ENCODE assay signal across 15 cellular contexts in genomic region chr10:26805567-26806245, GRCh38. TPM values are rescaled to one million over a fixed set of nuclear protein-coding genes. Genes with fewer than 3 reads are reported as not detected.
DNase-seq lines count a peak whose midpoint lies in the region; ATAC-seq and TF ChIP-seq lines count a peak whose summit lies in the region.
"Had no signal": no experiment of that assay in that cellular context is flagged by ENCODE, and none has a peak within 500 bp of the region (broad histone marks: within the 10 kb centered on the region; RNA-seq: fewer than 3 reads in every experiment).

No MANE protein-coding gene starts in this region.

- H3K4me3 ChIP-seq in AG04450 (ENCODE audit: low read depth, low read length) = no peak overlapping the region
- H3K4me3 ChIP-seq: tibial artery had no signal

- H3K4me1 Mint-ChIP-seq in activated T-helper 1 cell treated with anti-CD3 and anti-CD28 coated beads, Interleukin-12 subunit alpha, Interleukin-12 subunit beta, Interleukin-2, Interleukin-4 antibody, amounts not matched to agents 30 ng/mL and 10 ng/mL and 1 ng/mL, durations not matched to agents 14 hours and 24 hours and 36 hours (ENCODE audit: low read depth) = peaks cover 65% of the 10 kb centered on the region

- CTCF ChIA-PET in AG04450 (lab: Charles Lee) = interaction anchor here (0.8 to 2.4 kb wide), 3 partner anchors 28 to 80 kb away, joined by 3 to 7 read pairs (median 5); partner anchors contain the start of gene ABI1

- intact Hi-C loops in activated T-helper 1 cell treated with anti-CD3 and anti-CD28 coated beads, Interleukin-12 subunit alpha, Interleukin-12 subunit beta, Interleukin-2, Interleukin-4 antibody, amounts not matched to agents 30 ng/mL and 10 ng/mL and 1 ng/mL, durations not matched to agents 14 hours and 24 hours and 36 hours (cut with micrococcal nuclease) = loop anchor here (2.0 to 10.0 kb wide), 2 partner anchors 17 to 49 kb away; no protein-coding TSS in a partner anchor

- ATAC-seq in HG03342 (IDR thresholded peaks at IDR 0.05; ENCODE audit: unreplicated experiment) (no peak), HG02759 (IDR thresholded peaks at IDR 0.05; ENCODE audit: unreplicated experiment) (no peak)

- H3K9me3 ChIP-seq in AG04450 (ENCODE audit: control insufficient read depth, insufficient read depth, low read length) = no peaks in the 10 kb centered on the region
- H3K9me3 ChIP-seq: tibial artery had no signal

- peak overlapping the region; percentile 58 for H3K27ac Mint-ChIP-seq in activated T-helper 1 cell treated with anti-CD3 and anti-CD28 coated beads, Interleukin-12 subunit alpha, Interleukin-12 subunit beta, Interleukin-2, Interleukin-4 antibody, amounts not matched to agents 30 ng/mL and 10 ng/mL and 1 ng/mL, durations not matched to agents 14 hours and 24 hours and 36 hours
- H3K27ac Mint-ChIP-seq: activated CD4-positive, alpha-beta memory T cell treated with anti-CD3 and anti-CD28 coated beads, Interleukin-2, amount 10 ng/mL, durations not matched to agents 7 days and 5 days had no signal

- H3K27me3 ChIP-seq in AG04450 (ENCODE audit: control insufficient read depth, insufficient read depth, low read length) = no peaks in the 10 kb centered on the region
- H3K27me3 ChIP-seq: tibial artery had no signal

- DNase-seq in AG04450 (ENCODE audit: low read depth, low spot score) (peak; percentile 13), ELR (ENCODE audit: low read depth) (peak; percentile 49), inferior parietal cortex (ENCODE audit: extremely low spot score) (peak; percentile 56), NCI-H748 treated with DMSO at 0.1 percent for 48 hours (lab: John Stamatoyannopoulos, UW) (no peak), NCI-H510A (lab: John Stamatoyannopoulos, UW) (no peak)
- no peak for DNase-seq in activated T-helper 1 cell treated with anti-CD3 and anti-CD28 coated beads, Interleukin-12 subunit alpha, Interleukin-12 subunit beta, Interleukin-2, Interleukin-4 antibody, amounts not matched to agents 30 ng/mL and 10 ng/mL and 1 ng/mL, durations not matched to agents 14 hours and 24 hours and 36 hours (ENCODE audit: low spot score)
- DNase-seq: activated CD4-positive, alpha-beta memory T cell treated with anti-CD3 and anti-CD28 coated beads, Interleukin-2, amount 10 ng/mL, durations not matched to agents 7 days and 5 days; cerebellar nuclear complex; NCI-H1105 treated with DMSO at 0.1 percent for 48 hours; SHP77; stimulated activated CD4-positive, alpha-beta T cell treated with anti-CD3 and anti-CD28 coated beads, Interleukin-2, amount 100 ng/mL, for 24 hours; tibial artery had no signal

- POLR2A ChIA-PET in AG04450 (lab: Yijun Ruan, JAX) = no interaction called here

- H3K36me3 Mint-ChIP-seq in activated T-helper 1 cell treated with anti-CD3 and anti-CD28 coated beads, Interleukin-12 subunit alpha, Interleukin-12 subunit beta, Interleukin-2, Interleukin-4 antibody, amounts not matched to agents 30 ng/mL and 10 ng/mL and 1 ng/mL, durations not matched to agents 14 hours and 24 hours and 36 hours (ENCODE audit: low read depth) = peaks cover 18% of the 10 kb centered on the region

- no peak for TF ChIP-seq CTCF in AG04450 (IDR thresholded peaks at IDR 0.05; ENCODE audit: low read depth, low read length)

- no peak overlapping the region for H3K27ac ChIP-seq in AG04450 (ENCODE audit: low read depth, low read length)
- H3K27ac ChIP-seq: tibial artery had no signal

- H3K27me3 Mint-ChIP-seq in activated T-helper 1 cell treated with anti-CD3 and anti-CD28 coated beads, Interleukin-12 subunit alpha, Interleukin-12 subunit beta, Interleukin-2, Interleukin-4 antibody, amounts not matched to agents 30 ng/mL and 10 ng/mL and 1 ng/mL, durations not matched to agents 14 hours and 24 hours and 36 hours (ENCODE audit: insufficient read depth) = no peaks in the 10 kb centered on the region
- H3K27me3 Mint-ChIP-seq: activated CD4-positive, alpha-beta memory T cell treated with anti-CD3 and anti-CD28 coated beads, Interleukin-2, amount 10 ng/mL, durations not matched to agents 7 days and 5 days had no signal

- H3K4me3 Mint-ChIP-seq in activated T-helper 1 cell treated with anti-CD3 and anti-CD28 coated beads, Interleukin-12 subunit alpha, Interleukin-12 subunit beta, Interleukin-2, Interleukin-4 antibody, amounts not matched to agents 30 ng/mL and 10 ng/mL and 1 ng/mL, durations not matched to agents 14 hours and 24 hours and 36 hours = no peak overlapping the region
- H3K4me3 Mint-ChIP-seq: activated CD4-positive, alpha-beta memory T cell treated with anti-CD3 and anti-CD28 coated beads, Interleukin-2, amount 10 ng/mL, durations not matched to agents 7 days and 5 days; neural crest cell had no signal

- H3K9me3 Mint-ChIP-seq in activated T-helper 1 cell treated with anti-CD3 and anti-CD28 coated beads, Interleukin-12 subunit alpha, Interleukin-12 subunit beta, Interleukin-2, Interleukin-4 antibody, amounts not matched to agents 30 ng/mL and 10 ng/mL and 1 ng/mL, durations not matched to agents 14 hours and 24 hours and 36 hours = no peaks in the 10 kb centered on the region
- H3K9me3 Mint-ChIP-seq: neural crest cell had no signal

RNA-seq across cellular contexts. Expression of gene ABI1, which starts 55.1 kb away (rescaled TPM):
- 51.1 and 64.2 TPM in 2 replicates for polyA plus RNA-seq in AG04450 (2011; rRNA removed)
- polyA minus RNA-seq in AG04450 (2011; rRNA and poly(A)+ RNA removed) = 33.5 and 41.9 TPM in 2 replicates
- 66.6 and 68.0 TPM in 2 replicates for total RNA-seq in activated T-helper 1 cell treated with anti-CD3 and anti-CD28 coated beads, Interleukin-12 subunit alpha, Interleukin-12 subunit beta, Interleukin-2, Interleukin-4 antibody, amounts not matched to agents 30 ng/mL and 10 ng/mL and 1 ng/mL, durations not matched to agents 14 hours and 24 hours and 36 hours

Comparison
In these comparisons a context has a peak if more than half of its experiments do, and no peak if none do; other contexts are left out.
1. DNase-seq: peak in AG04450 (single experiment), ELR (single experiment) and inferior parietal cortex (single experiment); none in activated T-helper 1 cell treated with anti-CD3 and anti-CD28 coated beads, Interleukin-12 subunit alpha, Interleukin-12 subunit beta, Interleukin-2, Interleukin-4 antibody, amounts not matched to agents 30 ng/mL and 10 ng/mL and 1 ng/mL, durations not matched to agents 14 hours and 24 hours and 36 hours (single experiment), NCI-H748 treated with DMSO at 0.1 percent for 48 hours (single experiment) and NCI-H510A (single experiment).